Comparison of ENCODE assay signal across 23 cellular contexts in the genomic region with DNA sequence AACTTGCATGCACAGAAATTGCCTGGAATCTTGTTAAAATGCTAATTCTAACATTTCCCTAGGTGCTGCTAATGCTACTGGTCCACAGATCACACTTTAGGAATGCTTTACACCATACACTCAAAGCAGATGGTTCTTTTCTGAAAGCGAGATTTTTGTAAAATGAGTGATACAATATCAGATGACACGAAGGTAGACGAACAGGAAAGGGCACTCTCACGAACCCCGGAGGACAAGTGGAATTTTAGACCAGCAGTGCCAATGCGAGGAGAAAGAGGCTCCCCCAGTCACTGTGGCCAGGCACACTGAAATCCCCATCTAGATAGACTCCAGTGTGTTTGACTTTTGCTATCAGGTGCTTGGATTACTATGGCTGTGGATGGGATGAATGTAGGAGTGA. TPM values are rescaled to one million over a fixed set of nuclear protein-coding genes. Genes with fewer than 3 reads are reported as not detected.
DNase-seq lines count a peak whose midpoint lies in the region; ATAC-seq, FAIRE-seq and TF ChIP-seq lines count a peak whose summit lies in the region.
"Had no signal": no experiment of that assay in that cellular context is flagged by ENCODE, and none has a peak within 500 bp of the region (broad histone marks: within the 10 kb centered on the region; RNA-seq: fewer than 3 reads in every experiment).

No MANE protein-coding gene starts in this region.

- ATAC-seq in heart right ventricle: no peak
- ATAC-seq: A549 had no signal

- H3K9me3 ChIP-seq in trophoblast cell (ENCODE audit: insufficient read depth, low read depth, low read length): no peaks in the 10 kb centered on the region
- H3K9me3 ChIP-seq in heart right ventricle: no peaks in the 10 kb centered on the region
- H3K9me3 ChIP-seq: A549, Caco-2 had no signal

- H3K4me3 Mint-ChIP-seq in activated CD4-positive, alpha-beta T cell treated with anti-CD3 and anti-CD28 coated beads, Interleukin-2, amount 10 ng/mL, durations not matched to agents 24 days and 14 days: no peak overlapping the region
- H3K4me3 Mint-ChIP-seq: CD4-positive, alpha-beta T cell had no signal

- peak; percentile 36 for DNase-seq in activated CD4-positive, alpha-beta T cell treated with anti-CD3 and anti-CD28 coated beads, Interleukin-2, amount 10 ng/mL, durations not matched to agents 24 days and 14 days
- no peak for DNase-seq in activated CD4-positive, alpha-beta T cell treated with anti-CD3 and anti-CD28 coated beads for 48 hours
- DNase-seq in NCI-H524 treated with DMSO at 0.1 percent for 48 hours (lab: John Stamatoyannopoulos, UW) (peak; percentile 48), bronchial epithelial cell (ENCODE audit: low read depth) (peak; percentile 75), trophoblast cell (peak; percentile 69 to 94), NCI-H128 (lab: John Stamatoyannopoulos, UW; ENCODE audit: unreplicated experiment) (no peak), heart right ventricle (no peak), substantia nigra (lab: John Stamatoyannopoulos, UW) (no peak)
- DNase-seq: AML-193; Caco-2; CD4-positive, alpha-beta T cell; GDM1; GM23248; HCEC 1CT had no signal

- FAIRE-seq in bronchial epithelial cell (lab: Jason Lieb, UNC): peak; percentile 47
- FAIRE-seq: A549, D721Med, GM12892, GM18507, H54, HTR-8/SVneo had no signal

- H4K12ac ChIP-seq in trophoblast cell (ENCODE audit: low read depth, low read length): no peak overlapping the region

- H3K4ac ChIP-seq in trophoblast cell (ENCODE audit: low read depth, low read length): no peak overlapping the region

- no peaks in the 10 kb centered on the region for H3K27me3 Mint-ChIP-seq in activated CD4-positive, alpha-beta T cell treated with anti-CD3 and anti-CD28 coated beads, Interleukin-2, amount 10 ng/mL, durations not matched to agents 24 days and 14 days
- H3K27me3 Mint-ChIP-seq: CD4-positive, alpha-beta T cell had no signal

- no peaks in the 10 kb centered on the region for H3K36me3 Mint-ChIP-seq in activated CD4-positive, alpha-beta T cell treated with anti-CD3 and anti-CD28 coated beads, Interleukin-2, amount 10 ng/mL, durations not matched to agents 24 days and 14 days (ENCODE audit: low read depth)

- no peaks in the 10 kb centered on the region for H3K79me2 ChIP-seq in trophoblast cell (ENCODE audit: control insufficient read depth, insufficient read depth, low read length, poor library complexity)

- H2BK12ac ChIP-seq in trophoblast cell (ENCODE audit: low read length): no peak overlapping the region

- H3K9me3 Mint-ChIP-seq in activated CD4-positive, alpha-beta T cell treated with anti-CD3 and anti-CD28 coated beads, Interleukin-2, amount 10 ng/mL, durations not matched to agents 24 days and 14 days: no peaks in the 10 kb centered on the region
- H3K9me3 Mint-ChIP-seq: CD4-positive, alpha-beta T cell had no signal

- H4K8ac ChIP-seq in trophoblast cell (ENCODE audit: low read depth, low read length): no peak overlapping the region

- H2AK5ac ChIP-seq in trophoblast cell (ENCODE audit: low read length): no peak overlapping the region

- H3K14ac ChIP-seq in trophoblast cell (ENCODE audit: low read length): no peak overlapping the region

- H3K27me3 ChIP-seq in bronchial epithelial cell (ENCODE audit: control insufficient read depth, insufficient read depth, low read length) (no peaks in the 10 kb centered on the region), trophoblast cell (ENCODE audit: insufficient read depth, low read length) (no peaks in the 10 kb centered on the region), heart right ventricle (no peaks in the 10 kb centered on the region)

- no peak overlapping the region for H3K27ac Mint-ChIP-seq in activated CD4-positive, alpha-beta T cell treated with anti-CD3 and anti-CD28 coated beads, Interleukin-2, amount 10 ng/mL, durations not matched to agents 24 days and 14 days
- H3K27ac Mint-ChIP-seq: CD4-positive, alpha-beta T cell had no signal

- H2BK120ac ChIP-seq in trophoblast cell (ENCODE audit: insufficient read depth, low read length, poor library complexity): no peak overlapping the region

- H3K79me1 ChIP-seq in trophoblast cell (ENCODE audit: low read length): no peaks in the 10 kb centered on the region

- no peak overlapping the region for H2AFZ ChIP-seq in trophoblast cell (ENCODE audit: insufficient read depth, low read length, poor library complexity)
- H2AFZ ChIP-seq: GM23248 had no signal

- H4K91ac ChIP-seq in trophoblast cell (ENCODE audit: low read depth, low read length): no peak overlapping the region

- peaks cover 0 to 2% of the 10 kb centered on the region in 2 experiments for H3K4me1 ChIP-seq in trophoblast cell (ENCODE audit: control insufficient read depth in 1 of 2, insufficient read depth in 2 of 2, low read length in 2 of 2)
- H3K4me1 ChIP-seq in heart right ventricle: no peaks in the 10 kb centered on the region
- H3K4me1 ChIP-seq: Caco-2 had no signal

- H3K9ac ChIP-seq in trophoblast cell (ENCODE audit: low read length): no peak overlapping the region
- H3K9ac ChIP-seq: GM23248 had no signal

- no peak overlapping the region for H3K4me3 ChIP-seq in bronchial epithelial cell (ENCODE audit: low read depth, low read length)
- H3K4me3 ChIP-seq in trophoblast cell (ENCODE audit: low read depth, low read length): no peak overlapping the region
- no peak overlapping the region for H3K4me3 ChIP-seq in heart right ventricle
- H3K4me3 ChIP-seq: A549, GM23248 had no signal

- H3K4me1 Mint-ChIP-seq in activated CD4-positive, alpha-beta T cell treated with anti-CD3 and anti-CD28 coated beads, Interleukin-2, amount 10 ng/mL, durations not matched to agents 24 days and 14 days: no peaks in the 10 kb centered on the region

- no CpG with 5 or more reads among the region's 6 CpGs for WGBS in trophoblast cell (ENCODE audit: extremely low coverage, insufficient coverage, insufficient read length)
- 73 to 81% methylated on average over 6 of the region's 6 CpGs for WGBS in heart right ventricle, 2 donors

- TF ChIP-seq CTCF in bronchial epithelial cell (IDR thresholded peaks at IDR 0.05; ENCODE audit: insufficient read depth, low read length, severe bottlenecking) (no peak), heart right ventricle (IDR thresholded peaks at IDR 0.05) (no peak)

- H3K23ac ChIP-seq in trophoblast cell (ENCODE audit: low read length): no peak overlapping the region

- H3K36me3 ChIP-seq in bronchial epithelial cell (ENCODE audit: control insufficient read depth, insufficient read depth, low read length) (peaks cover 2% of the 10 kb centered on the region), trophoblast cell (ENCODE audit: control insufficient read depth in 1 of 2, insufficient read depth in 2 of 2, low read length in 2 of 2) (no peaks in the 10 kb centered on the region), heart right ventricle (peaks cover 0 to 65% (median 9%) of the 10 kb centered on the region in 9 donors)

- no peak overlapping the region for H3K27ac ChIP-seq in trophoblast cell (ENCODE audit: low read depth, low read length)
- no peak overlapping the region for H3K27ac ChIP-seq in heart right ventricle
- H3K27ac ChIP-seq in substantia nigra (ENCODE audit: low read depth, low read length, poor library complexity, severe bottlenecking): no peak overlapping the region
- H3K27ac ChIP-seq: 22Rv1, A549, C4-2B, GM23248, HL-60 had no signal

- no peak overlapping the region for H3K4me2 ChIP-seq in trophoblast cell (ENCODE audit: low read length)
- H3K4me2 ChIP-seq: A549 had no signal

- intact Hi-C loops in activated CD4-positive, alpha-beta T cell treated with anti-CD3 and anti-CD28 coated beads, Interleukin-2, amount 10 ng/mL, durations not matched to agents 24 days and 14 days (cut with micrococcal nuclease): no loop called here
- intact Hi-C loops in heart right ventricle (cut with DNase I): no loop called here

- no peak overlapping the region for H3K18ac ChIP-seq in trophoblast cell (ENCODE audit: low read length)

- H2BK5ac ChIP-seq in trophoblast cell (ENCODE audit: low read depth, low read length, poor library complexity): no peak overlapping the region

RNA-seq across cellular contexts. Expression of a gene that starts 21.0 kb away (rescaled TPM):
- total RNA-seq in activated CD4-positive, alpha-beta T cell treated with anti-CD3 and anti-CD28 coated beads, Interleukin-2, amount 10 ng/mL, durations not matched to agents 24 days and 14 days: 1.7 and 2.4 TPM in 2 replicates
- total RNA-seq in bronchial epithelial cell (6.6 and 8.7 TPM in 2 replicates), heart right ventricle (1 to 10 TPM; 1.5 to 3.6 (median 2.7) TPM)
- polyA plus RNA-seq in trophoblast cell (2013): 8.2 and 9.0 TPM in 2 replicates
- polyA plus RNA-seq in heart right ventricle: 10 to 100 TPM in 1 of 2 donors, 1 to 10 TPM in 1; 5.6 to 15.7 TPM

RNA-seq across cellular contexts. Expression of a gene that starts 35.5 kb away (rescaled TPM):
- 3.7 and 4.8 TPM in 2 replicates for total RNA-seq in activated CD4-positive, alpha-beta T cell treated with anti-CD3 and anti-CD28 coated beads, Interleukin-2, amount 10 ng/mL, durations not matched to agents 24 days and 14 days
- total RNA-seq in bronchial epithelial cell (18.2 and 29.2 TPM in 2 replicates), heart right ventricle (10 to 100 TPM; 22.2 to 32.2 (median 24.8) TPM)
- 12.2 and 13.4 TPM in 2 replicates for polyA plus RNA-seq in trophoblast cell (2013)
- 10 to 100 TPM; 10.6 to 11.5 TPM for polyA plus RNA-seq in heart right ventricle

Comparison
In these comparisons a context has a peak if more than half of its experiments do, and no peak if none do; other contexts are left out.
1. DNase-seq: peak in activated CD4-positive, alpha-beta T cell treated with anti-CD3 and anti-CD28 coated beads, Interleukin-2, amount 10 ng/mL, durations not matched to agents 24 days and 14 days (single experiment), NCI-H524 treated with DMSO at 0.1 percent for 48 hours (single experiment), bronchial epithelial cell (single experiment) and trophoblast cell (2 of 2); none in activated CD4-positive, alpha-beta T cell treated with anti-CD3 and anti-CD28 coated beads for 48 hours (single experiment), NCI-H128 (single experiment), heart right ventricle (0 of 2) and substantia nigra (0 of 49).